In the genomic region with DNA sequence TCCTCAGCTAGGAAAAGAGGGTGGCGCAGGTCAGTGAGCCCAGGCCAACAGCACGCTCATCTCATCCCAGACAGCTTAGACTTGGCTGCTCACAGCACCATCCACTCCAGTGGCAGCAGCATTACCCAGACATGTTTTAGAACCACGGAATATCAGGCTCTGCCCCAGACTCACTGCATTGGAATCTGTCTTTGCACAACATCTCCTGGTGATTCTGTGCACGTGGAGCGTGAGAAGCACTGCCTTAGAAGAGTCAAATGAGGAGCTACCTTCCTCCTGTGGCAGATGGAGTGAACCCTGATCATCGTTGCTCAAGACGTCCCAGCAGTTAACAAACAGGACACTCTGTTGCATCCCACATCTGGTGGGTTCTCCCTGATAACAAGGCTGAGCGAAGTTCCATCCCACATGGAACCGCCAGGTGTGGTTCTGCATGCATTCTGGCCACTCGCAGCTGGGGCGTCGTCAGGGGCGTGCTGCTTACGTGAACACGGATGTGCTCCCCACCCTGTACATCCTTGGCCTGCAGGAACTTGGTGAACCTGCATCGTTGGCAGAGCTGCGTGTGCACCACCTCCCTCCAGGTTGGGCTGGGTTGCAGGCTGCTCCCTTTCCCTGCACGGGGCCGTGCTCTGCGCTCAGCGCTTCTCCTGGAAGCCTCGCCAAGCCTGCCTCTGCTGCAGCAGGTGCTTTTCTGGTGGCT, we compare ENCODE assay signal across 27 cellular contexts. TPM values are rescaled to one million over a fixed set of nuclear protein-coding genes. Genes with fewer than 3 reads are reported as not detected.
DNase-seq lines count a peak whose midpoint lies in the region; ATAC-seq and TF ChIP-seq lines count a peak whose summit lies in the region.
"Had no signal": no experiment of that assay in that cellular context is flagged by ENCODE, and none has a peak within 500 bp of the region (broad histone marks: within the 10 kb centered on the region; RNA-seq: fewer than 3 reads in every experiment).

No MANE protein-coding gene starts in this region.

- DNase-seq in AG08395 (ENCODE audit: low spot score) (peak; percentile 14), HFFc6 (peak; percentile 25), endodermal cell (peak; percentile 32), mesenchymal stem cell (peak; percentile 26), T-cell (no peak), LoVo (ENCODE audit: low spot score) (no peak)
- DNase-seq in activated CD4-positive, alpha-beta memory T cell treated with anti-CD3 and anti-CD28 coated beads, Interleukin-2, amount 10 ng/mL, durations not matched to agents 7 days and 5 days = no peak
- DNase-seq: activated CD4-positive, alpha-beta T cell treated with anti-CD3 and anti-CD28 coated beads for 1 hour; activated CD8-positive, alpha-beta memory T cell treated with anti-CD3 and anti-CD28 coated beads for 24 hours; activated naive CD4-positive, alpha-beta T cell treated with Interleukin-2 at 50 U/mL for 16 hours; activated T-cell treated with anti-CD3 and anti-CD28 coated beads, Interleukin-2, amount 50 U/mL, for 4 hours; amniotic stem cell; Caco-2; naive B cell; NCI-H1436 treated with DMSO at 0.1 percent for 48 hours; NCI-H2171; NCI-H82; PC-9; SIG-M5; thyroid gland had no signal

- no peak overlapping the region for H3K14ac ChIP-seq in mesenchymal stem cell (ENCODE audit: low read length in 2 of 2)

- no peak overlapping the region for H2BK5ac ChIP-seq in mesenchymal stem cell (ENCODE audit: low read depth, low read length, poor library complexity, severe bottlenecking)

- no peaks in the 10 kb centered on the region for H3K27me3 ChIP-seq in endodermal cell (ENCODE audit: control insufficient read depth, insufficient read depth, low read length, poor library complexity, severe bottlenecking)
- peaks cover 0 to 24% of the 10 kb centered on the region in 2 experiments for H3K27me3 ChIP-seq in mesenchymal stem cell (ENCODE audit: control insufficient read depth in 1 of 2, insufficient read depth in 1 of 2, low read length in 2 of 2)
- H3K27me3 ChIP-seq: BLaER1 treated with 17β-estradiol and CSF1 and Interleukin-3, amounts not matched to agents 10 nM and 100 nM; cardiac muscle cell; thyroid gland had no signal

- no peaks in the 10 kb centered on the region for H3K79me1 ChIP-seq in mesenchymal stem cell (replicated peaks; ENCODE audit: low read length, poor library complexity, severe bottlenecking)

- POLR2A ChIA-PET in activated CD4-positive, alpha-beta memory T cell treated with anti-CD3 and anti-CD28 coated beads, Interleukin-2, amount 10 ng/mL, durations not matched to agents 7 days and 5 days (lab: Charles Lee) = no interaction called here
- POLR2A ChIA-PET in T-cell (lab: Charles Lee) = no interaction called here

- H2BK120ac ChIP-seq in mesenchymal stem cell (ENCODE audit: low read depth, low read length) = no peak overlapping the region

- no peak overlapping the region for H3K4ac ChIP-seq in mesenchymal stem cell (ENCODE audit: low read depth in 1 of 2, low read length in 2 of 2)

- TF ChIP-seq CTCF in HFFc6 (IDR thresholded peaks at IDR 0.05) (no peak), endodermal cell (conservative IDR thresholded peaks at IDR 0.05) (no peak)

- no peak overlapping the region for H2AFZ ChIP-seq in mesenchymal stem cell (ENCODE audit: low read depth, low read length)
- H2AFZ ChIP-seq: PC-9 had no signal

- H3K27ac ChIP-seq in endodermal cell (ENCODE audit: low read depth, low read length) (no peak overlapping the region), mesenchymal stem cell (ENCODE audit: low read length, poor library complexity, severe bottlenecking) (no peak overlapping the region)
- H3K27ac ChIP-seq: BLaER1 treated with 17β-estradiol and CSF1 and Interleukin-3, amounts not matched to agents 10 nM and 100 nM; cardiac muscle cell; epithelial cell of prostate; PC-9; thyroid gland had no signal

- no peak overlapping the region for H2BK12ac ChIP-seq in mesenchymal stem cell (ENCODE audit: low read length in 2 of 2)

- H3K36me3 Mint-ChIP-seq in HFFc6 (ENCODE audit: low read depth) = no peaks in the 10 kb centered on the region
- no peaks in the 10 kb centered on the region for H3K36me3 Mint-ChIP-seq in endodermal cell (ENCODE audit: low read depth)
- H3K36me3 Mint-ChIP-seq in activated CD4-positive, alpha-beta memory T cell treated with anti-CD3 and anti-CD28 coated beads, Interleukin-2, amount 10 ng/mL, durations not matched to agents 7 days and 5 days (ENCODE audit: low read depth) = no peaks in the 10 kb centered on the region
- no peaks in the 10 kb centered on the region for H3K36me3 Mint-ChIP-seq in T-cell
- H3K36me3 Mint-ChIP-seq: memory B cell had no signal

- H3K9me3 ChIP-seq in endodermal cell (ENCODE audit: control insufficient read depth, low read length) = no peaks in the 10 kb centered on the region
- no peaks in the 10 kb centered on the region for H3K9me3 ChIP-seq in mesenchymal stem cell (ENCODE audit: control insufficient read depth, low read length)
- H3K9me3 ChIP-seq: Caco-2, thyroid gland had no signal

- H3K4me3 ChIP-seq in endodermal cell (ENCODE audit: low read length) = no peak overlapping the region
- H3K4me3 ChIP-seq in mesenchymal stem cell (ENCODE audit: insufficient read depth in 1 of 2, low read depth in 1 of 2, low read length in 2 of 2) = no peak overlapping the region
- H3K4me3 ChIP-seq: BLaER1 treated with 17β-estradiol and CSF1 and Interleukin-3, amounts not matched to agents 10 nM and 100 nM; cardiac muscle cell; K562; PC-9; thyroid gland had no signal

- H4K8ac ChIP-seq in mesenchymal stem cell (ENCODE audit: low read length) = no peak overlapping the region

- no peak overlapping the region for H3K4me2 ChIP-seq in mesenchymal stem cell (ENCODE audit: low read length, poor library complexity, severe bottlenecking)
- H3K4me2 ChIP-seq: BLaER1 treated with 17β-estradiol and CSF1 and Interleukin-3, amounts not matched to agents 10 nM and 100 nM; PC-9 had no signal

- H3K36me3 ChIP-seq in endodermal cell (ENCODE audit: control insufficient read depth, insufficient read depth, low read length) (no peaks in the 10 kb centered on the region), mesenchymal stem cell (ENCODE audit: control insufficient read depth in 1 of 2, insufficient read depth in 2 of 2, low read depth in 1 of 2, low read length in 2 of 2) (no peaks in the 10 kb centered on the region)
- H3K36me3 ChIP-seq: BLaER1 treated with 17β-estradiol and CSF1 and Interleukin-3, amounts not matched to agents 10 nM and 100 nM; cardiac muscle cell; thyroid gland had no signal

- no peak overlapping the region for H3K23ac ChIP-seq in mesenchymal stem cell (ENCODE audit: low read length in 2 of 2)

- H3K4me1 Mint-ChIP-seq in HFFc6 (ENCODE audit: low read depth) (peaks cover 5% of the 10 kb centered on the region; the same call in 1 of the 2 replicates), endodermal cell (no peaks in the 10 kb centered on the region), T-cell (no peaks in the 10 kb centered on the region)
- H3K4me1 Mint-ChIP-seq in activated CD4-positive, alpha-beta memory T cell treated with anti-CD3 and anti-CD28 coated beads, Interleukin-2, amount 10 ng/mL, durations not matched to agents 7 days and 5 days = no peaks in the 10 kb centered on the region
- H3K4me1 Mint-ChIP-seq: memory B cell, naive B cell had no signal

- no peak overlapping the region for H3K9ac ChIP-seq in endodermal cell (ENCODE audit: extremely low read depth, low read length, poor library complexity, severe bottlenecking)
- H3K9ac ChIP-seq in mesenchymal stem cell (ENCODE audit: low read length) = no peak overlapping the region
- H3K9ac ChIP-seq: BLaER1 treated with 17β-estradiol and CSF1 and Interleukin-3, amounts not matched to agents 10 nM and 100 nM had no signal

- no peak overlapping the region for H2BK15ac ChIP-seq in mesenchymal stem cell (ENCODE audit: low read depth, poor library complexity, severe bottlenecking)

- H3K4me3 Mint-ChIP-seq in HFFc6 = no peak overlapping the region
- no peak overlapping the region for H3K4me3 Mint-ChIP-seq in endodermal cell
- H3K4me3 Mint-ChIP-seq in activated CD4-positive, alpha-beta memory T cell treated with anti-CD3 and anti-CD28 coated beads, Interleukin-2, amount 10 ng/mL, durations not matched to agents 7 days and 5 days = no peak overlapping the region
- no peak overlapping the region for H3K4me3 Mint-ChIP-seq in T-cell
- H3K4me3 Mint-ChIP-seq: activated T-cell treated with anti-CD3 and anti-CD28 coated beads, Interleukin-2, amount 50 U/mL, for 4 hours; memory B cell; naive B cell; stimulated activated naive CD8-positive, alpha-beta T cell treated with anti-CD3 and anti-CD28 coated beads, Interleukin-15, Interleukin-2, amounts not matched to agents 100 ng/mL and 50 ng/mL, for 24 hours had no signal

- H3K27me3 Mint-ChIP-seq in HFFc6 (ENCODE audit: insufficient read depth) = no peaks in the 10 kb centered on the region; the same call in 1 of the 2 replicates
- H3K27me3 Mint-ChIP-seq in endodermal cell (ENCODE audit: insufficient read depth) = no peaks in the 10 kb centered on the region
- peaks cover 9% of the 10 kb centered on the region for H3K27me3 Mint-ChIP-seq in activated CD4-positive, alpha-beta memory T cell treated with anti-CD3 and anti-CD28 coated beads, Interleukin-2, amount 10 ng/mL, durations not matched to agents 7 days and 5 days
- no peaks in the 10 kb centered on the region for H3K27me3 Mint-ChIP-seq in T-cell

- ATAC-seq in T-cell (replicated peaks in 1 of 4) (no peak), HG03159 (IDR thresholded peaks at IDR 0.05; ENCODE audit: unreplicated experiment) (no peak)
- ATAC-seq: activated T-cell treated with anti-CD3 and anti-CD28 coated beads, Interleukin-2, amount 50 U/mL, for 4 hours; K562 had no signal

- WGBS in endodermal cell (ENCODE audit: insufficient coverage in 1 of 2, insufficient read length in 1 of 2), 2 experiments = 92 to 95% methylated on average over 17 to 22 of the region's 22 CpGs
- 88% methylated on average over 21 of the region's 22 CpGs for WGBS in mesenchymal stem cell

- no peak overlapping the region for H4K91ac ChIP-seq in mesenchymal stem cell (ENCODE audit: low read length)

- no peaks in the 10 kb centered on the region for H3K4me1 ChIP-seq in endodermal cell (ENCODE audit: control insufficient read depth, insufficient read depth, low read length)
- peaks cover 8% of the 10 kb centered on the region for H3K4me1 ChIP-seq in mesenchymal stem cell (ENCODE audit: control insufficient read depth, insufficient read depth, low read depth, low read length)
- H3K4me1 ChIP-seq: BLaER1 treated with 17β-estradiol and CSF1 and Interleukin-3, amounts not matched to agents 10 nM and 100 nM; thyroid gland had no signal

- H3K9me3 Mint-ChIP-seq in HFFc6 = no peaks in the 10 kb centered on the region; the same call in 1 of the 2 replicates
- no peaks in the 10 kb centered on the region for H3K9me3 Mint-ChIP-seq in endodermal cell
- H3K9me3 Mint-ChIP-seq in activated CD4-positive, alpha-beta memory T cell treated with anti-CD3 and anti-CD28 coated beads, Interleukin-2, amount 10 ng/mL, durations not matched to agents 7 days and 5 days = peaks cover 2% of the 10 kb centered on the region
- H3K9me3 Mint-ChIP-seq in T-cell = peaks cover 0 to 3% (median 3%) of the 10 kb centered on the region in 3 donors
- H3K9me3 Mint-ChIP-seq: stimulated activated naive CD8-positive, alpha-beta T cell treated with anti-CD3 and anti-CD28 coated beads, Interleukin-15, Interleukin-2, amounts not matched to agents 100 ng/mL and 50 ng/mL, for 24 hours had no signal

- H3K27ac Mint-ChIP-seq in HFFc6 (no peak overlapping the region), endodermal cell (no peak overlapping the region), T-cell (no peak overlapping the region)
- no peak overlapping the region for H3K27ac Mint-ChIP-seq in activated CD4-positive, alpha-beta memory T cell treated with anti-CD3 and anti-CD28 coated beads, Interleukin-2, amount 10 ng/mL, durations not matched to agents 7 days and 5 days
- H3K27ac Mint-ChIP-seq: memory B cell; naive B cell; stimulated activated naive CD8-positive, alpha-beta T cell treated with anti-CD3 and anti-CD28 coated beads, Interleukin-15, Interleukin-2, amounts not matched to agents 100 ng/mL and 50 ng/mL, for 24 hours had no signal

- no peak overlapping the region for H2AK5ac ChIP-seq in mesenchymal stem cell (ENCODE audit: low read length, severe bottlenecking)

- H3K18ac ChIP-seq in mesenchymal stem cell (ENCODE audit: low read depth in 1 of 2, low read length in 2 of 2) = no peak overlapping the region

- CTCF ChIA-PET in activated CD4-positive, alpha-beta memory T cell treated with anti-CD3 and anti-CD28 coated beads, Interleukin-2, amount 10 ng/mL, durations not matched to agents 7 days and 5 days (lab: Charles Lee) = no interaction called here
- CTCF ChIA-PET in T-cell (lab: Charles Lee) = no interaction called here

RNA-seq across cellular contexts. Expression of a gene that starts 25.2 kb away (rescaled TPM):
- total RNA-seq in HFFc6 (2021; fragmentation: NEBNext Ultra II Directional; extraction: Animal tissue kit (Norgen Biotek cat#: 25700)) = 10 to 100 TPM in 2 of 6 experiments, 1 to 10 TPM in 4; 4.3 to 29.9 (median 6.5) TPM
- total RNA-seq in endodermal cell (100 to 1,000 TPM; 122 to 140 TPM), T-cell (10 to 100 TPM; 35.7 to 57.1 (median 48.5) TPM)
- polyA plus RNA-seq in endodermal cell (2013, experiment 1 of 2) = 32.6 TPM
- polyA plus RNA-seq in endodermal cell (2013, experiment 2 of 2) = 30.0 TPM
- polyA plus RNA-seq in mesenchymal stem cell (2013, experiment 1 of 2) = 8.0 TPM
- 8.2 TPM for polyA plus RNA-seq in mesenchymal stem cell (2013, experiment 2 of 2)
- total RNA-seq in activated CD4-positive, alpha-beta memory T cell treated with anti-CD3 and anti-CD28 coated beads, Interleukin-2, amount 10 ng/mL, durations not matched to agents 7 days and 5 days = 10 to 100 TPM; 52.5 to 53.3 TPM

Comparison
In these comparisons a context has a peak if more than half of its experiments do, and no peak if none do; other contexts are left out.
1. DNase-seq: peak in AG08395 (single experiment), HFFc6 (single experiment), endodermal cell (single experiment) and mesenchymal stem cell (single experiment); none in activated CD4-positive, alpha-beta memory T cell treated with anti-CD3 and anti-CD28 coated beads, Interleukin-2, amount 10 ng/mL, durations not matched to agents 7 days and 5 days (single experiment), T-cell (0 of 34) and LoVo (single experiment).